Comparison of ENCODE assay signal across 9 cellular contexts in the genomic region with DNA sequence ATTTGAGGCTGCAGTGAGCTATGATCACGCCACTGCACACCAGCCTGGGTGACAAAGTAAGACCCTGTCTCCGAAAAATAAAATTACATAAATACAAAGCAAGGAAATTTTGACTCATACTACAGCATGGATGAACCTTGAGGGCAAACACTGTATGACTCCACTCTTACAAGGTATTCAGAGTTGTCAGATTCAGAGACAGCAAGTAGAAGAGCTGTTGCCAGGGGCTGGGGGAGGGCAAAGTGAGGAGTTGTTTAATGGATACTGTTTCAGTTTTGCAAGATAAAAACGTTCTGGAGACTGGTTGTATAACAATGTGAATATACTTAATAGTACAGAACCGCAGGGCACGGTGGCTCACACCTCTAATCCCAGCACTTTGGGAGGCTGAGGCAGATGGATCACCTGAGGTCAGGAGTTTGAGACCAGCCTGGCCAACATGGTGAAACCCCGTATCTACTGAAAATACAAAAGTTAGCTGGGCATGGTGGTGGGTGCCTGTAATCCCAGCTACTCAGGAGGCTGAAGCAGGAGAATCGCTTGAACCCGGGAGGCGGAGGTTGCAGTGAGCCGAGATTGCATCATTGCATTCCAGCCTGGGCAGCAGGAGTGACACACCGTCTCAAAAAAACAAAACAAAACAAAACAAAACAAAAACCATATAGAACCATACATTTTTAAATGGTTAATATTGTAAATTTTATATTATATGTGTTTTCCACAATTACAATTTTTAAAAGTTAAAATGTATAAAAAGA. TPM values are rescaled to one million over a fixed set of nuclear protein-coding genes. Genes with fewer than 3 reads are reported as not detected.
A peak's percentile ranks its signal among the peaks of the same experiment; 100 is the strongest.
DNase-seq lines count a peak whose midpoint lies in the region; ATAC-seq and TF ChIP-seq lines count a peak whose summit lies in the region.
"Not testable (repeated sequence)": the region's sequence is repeated elsewhere in the genome, so short reads cannot be mapped to it uniquely, and the experiment has no call there.
"Had no signal": no experiment of that assay in that cellular context is flagged by ENCODE, and none has a peak within 500 bp of the region (broad histone marks: within the 10 kb centered on the region; RNA-seq: fewer than 3 reads in every experiment).

No MANE protein-coding gene starts in this region.

- not testable (repeated sequence) for H3K9me2 ChIP-seq in PC-3 (replicated peaks; ENCODE audit: low read length)

- H3K4me2 ChIP-seq in PC-3 (ENCODE audit: low read length): not testable (repeated sequence)

- H3K4me1 ChIP-seq in PC-3 (ENCODE audit: insufficient read depth, low read length): not testable (repeated sequence)

- not testable (repeated sequence) for BruUV-seq in PC-3 (replicated peaks; lab: Mats Ljungman, UMichigan); MCF 10A (replicated peaks; lab: Mats Ljungman, UMichigan)

- H3K27me3 ChIP-seq in PC-3 (ENCODE audit: low read length): not testable (repeated sequence)

- H3K36me3 ChIP-seq in PC-3 (ENCODE audit: low read depth, low read length): not testable (repeated sequence)

- POLR2A ChIA-PET in PC-3 (lab: Charles Lee; ENCODE audit: unreplicated experiment): not testable (repeated sequence)
- POLR2A ChIA-PET in activated CD4-positive, alpha-beta T cell treated with anti-CD3 and anti-CD28 coated beads for 36 hours (lab: Charles Lee): interaction anchor here (0.6 to 0.8 kb wide), 2 partner anchors 9 to 14 kb away, joined by 3 to 5 read pairs; no protein-coding TSS in a partner anchor
- POLR2A ChIA-PET in MCF 10A (lab: Yijun Ruan, JAX): interaction anchor here (0.6 to 1.3 kb wide), 2 partner anchors 17 to 24 kb away, joined by 3 to 4 read pairs; no protein-coding TSS in a partner anchor

- H3K9ac ChIP-seq in PC-3 (ENCODE audit: low read length): not testable (repeated sequence)

- ATAC-seq in PC-3: not testable (repeated sequence)
- ATAC-seq in activated CD4-positive, alpha-beta T cell treated with anti-CD3 and anti-CD28 coated beads for 36 hours: peak; percentile 67

- not testable (repeated sequence) for H3K79me2 ChIP-seq in PC-3 (ENCODE audit: low read length)

- not testable (repeated sequence) for H3K27ac Mint-ChIP-seq in HFFc6; activated CD4-positive, alpha-beta T cell treated with anti-CD3 and anti-CD28 coated beads for 36 hours; activated naive CD4-positive, alpha-beta T cell treated with anti-CD3 and anti-CD28 coated beads for 36 hours; MCF 10A (ENCODE audit: low read depth, unreplicated experiment)
- H3K27ac Mint-ChIP-seq in stimulated activated naive CD8-positive, alpha-beta T cell treated with anti-CD3 and anti-CD28 coated beads, Interleukin-15, Interleukin-2, amounts not matched to agents 100 ng/mL and 50 ng/mL, for 24 hours: peak overlapping the region; percentile 16

- H3K27me3 Mint-ChIP-seq in HFFc6 (ENCODE audit: insufficient read depth): peaks cover 35% of the 10 kb centered on the region
- not testable (repeated sequence) for H3K27me3 Mint-ChIP-seq in activated CD4-positive, alpha-beta T cell treated with anti-CD3 and anti-CD28 coated beads for 36 hours; activated naive CD4-positive, alpha-beta T cell treated with anti-CD3 and anti-CD28 coated beads for 36 hours (ENCODE audit: low read depth); MCF 10A (ENCODE audit: insufficient read depth, unreplicated experiment); stimulated activated naive CD8-positive, alpha-beta T cell treated with anti-CD3 and anti-CD28 coated beads, Interleukin-15, Interleukin-2, amounts not matched to agents 100 ng/mL and 50 ng/mL, for 24 hours

- not testable (repeated sequence) for H3F3A ChIP-seq in PC-3 (ENCODE audit: low read length, unreplicated experiment)

- H3K9me3 ChIP-seq in PC-3 (ENCODE audit: low read length): not testable (repeated sequence)

- intact Hi-C loops in PC-3 (cut with micrococcal nuclease); activated naive CD4-positive, alpha-beta T cell treated with anti-CD3 and anti-CD28 coated beads for 36 hours (cut with micrococcal nuclease); MCF 10A (cut with micrococcal nuclease): not testable (repeated sequence)
- intact Hi-C loops in activated CD4-positive, alpha-beta T cell treated with anti-CD3 and anti-CD28 coated beads for 36 hours (cut with DNase I, micrococcal nuclease): loop anchor here (2.0 to 5.0 kb wide), 2 partner anchors 40 to 45 kb away; partner anchors contain the start of gene DGUOK (in 1 of the 2)

- not testable (repeated sequence) for H3K4me3 ChIP-seq in PC-3 (ENCODE audit: low read length)

- H3K4me1 Mint-ChIP-seq in HFFc6 (ENCODE audit: low read depth): peaks cover 17% of the 10 kb centered on the region
- peaks cover 25% of the 10 kb centered on the region for H3K4me1 Mint-ChIP-seq in activated CD4-positive, alpha-beta T cell treated with anti-CD3 and anti-CD28 coated beads for 36 hours
- peaks cover 24% of the 10 kb centered on the region for H3K4me1 Mint-ChIP-seq in activated naive CD4-positive, alpha-beta T cell treated with anti-CD3 and anti-CD28 coated beads for 36 hours (ENCODE audit: low read depth)
- not testable (repeated sequence) for H3K4me1 Mint-ChIP-seq in MCF 10A (ENCODE audit: insufficient read depth, unreplicated experiment)
- H3K4me1 Mint-ChIP-seq in stimulated activated naive CD8-positive, alpha-beta T cell treated with anti-CD3 and anti-CD28 coated beads, Interleukin-15, Interleukin-2, amounts not matched to agents 100 ng/mL and 50 ng/mL, for 24 hours (ENCODE audit: low read depth): peaks cover 30% of the 10 kb centered on the region

- not testable (repeated sequence) for H2AFZ ChIP-seq in PC-3 (ENCODE audit: low read length)

- peak overlapping the region; percentile 31; the same call in 1 of the 2 replicates for H3K4me3 Mint-ChIP-seq in HFFc6
- not testable (repeated sequence) for H3K4me3 Mint-ChIP-seq in activated CD4-positive, alpha-beta T cell treated with anti-CD3 and anti-CD28 coated beads for 36 hours; activated naive CD4-positive, alpha-beta T cell treated with anti-CD3 and anti-CD28 coated beads for 36 hours; MCF 10A (ENCODE audit: unreplicated experiment); stimulated activated naive CD8-positive, alpha-beta T cell treated with anti-CD3 and anti-CD28 coated beads, Interleukin-15, Interleukin-2, amounts not matched to agents 100 ng/mL and 50 ng/mL, for 24 hours

- not testable (repeated sequence) for TF ChIP-seq CTCF in HFFc6 (IDR thresholded peaks at IDR 0.05); PC-3 (conservative IDR thresholded peaks at IDR 0.05; ENCODE audit: low read depth, low read length); MCF 10A (IDR thresholded peaks at IDR 0.05; ENCODE audit: unreplicated experiment)

- DNase-seq in HFFc6 (peak; percentile 7), PC-3 (peak; percentile 44), MCF 10A (ENCODE audit: unreplicated experiment) (peak; percentile 34), iris pigment epithelial cell (ENCODE audit: low read depth) (peak; percentile 33)
- DNase-seq in activated CD4-positive, alpha-beta T cell treated with anti-CD3 and anti-CD28 coated beads for 36 hours: peak; percentile 47
- peak; percentile 21 for DNase-seq in activated naive CD4-positive, alpha-beta T cell treated with anti-CD3 and anti-CD28 coated beads for 36 hours

- not testable (repeated sequence) for H3K9me3 Mint-ChIP-seq in HFFc6; activated CD4-positive, alpha-beta T cell treated with anti-CD3 and anti-CD28 coated beads for 36 hours (ENCODE audit: low read depth); activated naive CD4-positive, alpha-beta T cell treated with anti-CD3 and anti-CD28 coated beads for 36 hours; MCF 10A (ENCODE audit: unreplicated experiment); stimulated activated naive CD8-positive, alpha-beta T cell treated with anti-CD3 and anti-CD28 coated beads, Interleukin-15, Interleukin-2, amounts not matched to agents 100 ng/mL and 50 ng/mL, for 24 hours

- CTCF ChIA-PET in PC-3 (lab: Charles Lee); activated CD4-positive, alpha-beta T cell treated with anti-CD3 and anti-CD28 coated beads for 36 hours (lab: Charles Lee): not testable (repeated sequence)
- CTCF ChIA-PET in activated naive CD4-positive, alpha-beta T cell treated with anti-CD3 and anti-CD28 coated beads for 36 hours (lab: Charles Lee): interaction anchor here (1.0 kb wide), 1 partner anchor 9 kb away, joined by 3 read pairs; no protein-coding TSS in a partner anchor
- CTCF ChIA-PET in MCF 10A (lab: Yijun Ruan, JAX): interaction anchor here (0.7 kb wide), 1 partner anchor 28 kb away, joined by 3 read pairs; no protein-coding TSS in a partner anchor

- not testable (repeated sequence) for H3K36me3 Mint-ChIP-seq in HFFc6 (ENCODE audit: low read depth); activated CD4-positive, alpha-beta T cell treated with anti-CD3 and anti-CD28 coated beads for 36 hours (ENCODE audit: low read depth); activated naive CD4-positive, alpha-beta T cell treated with anti-CD3 and anti-CD28 coated beads for 36 hours (ENCODE audit: low read depth); MCF 10A (ENCODE audit: insufficient read depth, unreplicated experiment); stimulated activated naive CD8-positive, alpha-beta T cell treated with anti-CD3 and anti-CD28 coated beads, Interleukin-15, Interleukin-2, amounts not matched to agents 100 ng/mL and 50 ng/mL, for 24 hours (ENCODE audit: low read depth)

- not testable (repeated sequence) for H4K20me1 ChIP-seq in PC-3 (ENCODE audit: low read length)

- H3K27ac ChIP-seq in PC-3 (ENCODE audit: low read length): not testable (repeated sequence)

RNA-seq across cellular contexts. Expression of gene ACTG2, which starts 5.0 kb away (rescaled TPM):
- total RNA-seq in HFFc6 (2021; fragmentation: NEBNext Ultra II Directional; extraction: Animal tissue kit (Norgen Biotek cat#: 25700)): 1 to 10 TPM in 4 of 6 experiments, under 1 TPM in 2; 0.17 to 2.3 (median 2.1) TPM
- total RNA-seq in PC-3 (2014; rRNA removed) (1.6 and 3.8 TPM in 2 replicates), MCF 10A (2022) (not detected in 2 replicates)
- total RNA-seq in activated CD4-positive, alpha-beta T cell treated with anti-CD3 and anti-CD28 coated beads for 36 hours: under 1 TPM in 1 of 2 experiments, not detected in 1; 0.14 TPM
- not detected for total RNA-seq in activated naive CD4-positive, alpha-beta T cell treated with anti-CD3 and anti-CD28 coated beads for 36 hours
- total RNA-seq: B cell; CD4-positive, alpha-beta T cell had no signal

RNA-seq across cellular contexts. Expression of gene DGUOK, which starts 38.9 kb away (rescaled TPM):
- total RNA-seq in HFFc6 (2021; fragmentation: NEBNext Ultra II Directional; extraction: Animal tissue kit (Norgen Biotek cat#: 25700)): 10 to 100 TPM; 63.2 to 73.3 (median 69.3) TPM
- total RNA-seq in PC-3 (2014; rRNA removed): 42.2 and 61.3 TPM in 2 replicates
- 100 to 1,000 TPM in 1 of 2 experiments, 10 to 100 TPM in 1; 97.6 to 119 TPM for total RNA-seq in activated CD4-positive, alpha-beta T cell treated with anti-CD3 and anti-CD28 coated beads for 36 hours
- 100 to 1,000 TPM; 112 to 115 TPM for total RNA-seq in activated naive CD4-positive, alpha-beta T cell treated with anti-CD3 and anti-CD28 coated beads for 36 hours
- total RNA-seq in MCF 10A (2022): 74.4 and 92.3 TPM in 2 replicates

RNA-seq across cellular contexts. Expression of gene STAMBP, which starts 59.0 kb away (rescaled TPM):
- total RNA-seq in HFFc6 (2021; fragmentation: NEBNext Ultra II Directional; extraction: Animal tissue kit (Norgen Biotek cat#: 25700)): 10 to 100 TPM; 31.6 to 37.2 (median 34.5) TPM
- total RNA-seq in PC-3 (2014; rRNA removed) (23.8 and 32.2 TPM in 2 replicates), MCF 10A (2022) (64.9 and 66.3 TPM in 2 replicates)
- total RNA-seq in activated CD4-positive, alpha-beta T cell treated with anti-CD3 and anti-CD28 coated beads for 36 hours: 100 to 1,000 TPM; 104 to 111 TPM
- 10 to 100 TPM; 80.5 to 80.7 TPM for total RNA-seq in activated naive CD4-positive, alpha-beta T cell treated with anti-CD3 and anti-CD28 coated beads for 36 hours
